1 cellular context compared by ENCODE assay signal in the genomic region with DNA sequence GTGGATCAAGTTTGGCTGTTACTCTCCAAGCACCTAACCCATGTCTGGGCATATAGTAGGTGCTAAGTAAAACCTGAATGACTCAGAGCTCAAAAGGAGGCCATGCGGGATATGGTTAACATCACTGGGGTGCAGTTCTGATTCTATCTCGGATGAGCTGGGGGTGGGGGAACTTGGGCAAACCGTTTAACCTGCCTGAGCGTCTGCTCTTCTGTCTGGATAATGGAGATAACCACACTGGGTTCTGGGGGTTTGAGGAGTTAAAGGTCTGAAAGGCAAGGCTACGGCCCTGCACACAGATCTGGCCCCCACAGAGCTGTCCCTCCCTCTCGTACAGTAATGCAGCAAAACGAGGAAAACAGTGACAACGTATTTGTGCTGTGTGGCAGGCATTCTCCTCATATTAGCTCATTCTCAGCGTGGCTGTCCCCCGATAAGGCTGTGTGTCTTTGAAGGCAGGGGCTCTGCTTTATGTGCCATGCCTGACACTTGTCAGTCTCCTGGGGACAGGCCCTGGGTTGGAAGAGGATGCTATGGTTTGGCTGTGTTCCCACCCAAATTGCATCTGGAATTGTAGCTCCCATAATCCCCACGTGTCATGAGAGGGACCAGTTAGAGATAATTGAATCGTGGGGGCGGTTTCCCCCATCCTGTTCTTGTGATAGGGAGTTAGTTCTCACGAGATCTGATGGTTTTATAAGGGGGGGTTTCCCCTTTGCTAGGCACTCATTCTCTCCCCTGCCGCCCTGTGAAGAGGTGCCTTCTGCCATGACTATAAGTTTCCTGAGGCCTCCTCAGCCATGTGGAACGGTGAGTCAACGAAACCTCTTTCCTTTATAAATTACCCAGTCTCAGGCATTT.
TF ChIP-seq lines count a peak whose summit lies in the region.

No MANE protein-coding gene starts in this region.

TF ChIP-seq in HEK293, 187 proteins besides CTCF, POLR2A, EP300 and RAD21:
- TF ChIP-seq ZNF664 (tag by site-specific recombination; IDR thresholded peaks at IDR 0.05) (peak; percentile 81), ZNF473 (tag by site-specific recombination; IDR thresholded peaks at IDR 0.05) (no peak)
TF ChIP-seq in HEK293: peak in this region for 1.
